In the genomic region with DNA sequence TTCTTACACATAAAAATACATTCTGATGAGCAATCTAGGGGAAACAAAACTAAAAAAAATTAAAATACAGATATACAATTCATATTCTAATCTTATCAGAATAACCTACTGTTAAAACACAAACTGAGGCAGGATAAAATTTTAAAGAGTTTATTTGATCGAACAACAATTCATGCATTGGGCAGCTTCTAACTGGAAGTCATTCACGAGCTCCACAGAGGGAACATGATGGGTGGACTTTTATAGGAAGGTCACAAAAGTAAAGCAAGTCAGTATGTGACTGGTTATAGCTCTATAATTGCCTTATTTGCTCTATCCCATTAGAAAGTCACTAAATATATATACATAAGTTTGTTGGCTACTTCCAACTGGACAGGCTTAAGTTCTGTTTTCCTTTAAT, we compare ENCODE assay signal across 27 cellular contexts.
A peak's percentile ranks its signal among the peaks of the same experiment; 100 is the strongest.
DNase-seq lines count a peak whose midpoint lies in the region; TF ChIP-seq lines count a peak whose summit lies in the region.
"Had no signal": no experiment of that assay in that cellular context is flagged by ENCODE, and none has a peak within 500 bp of the region (broad histone marks: within the 10 kb centered on the region; RNA-seq: fewer than 3 reads in every experiment).

No MANE protein-coding gene starts in this region.

- H3K4me3 ChIP-seq in HEK293 (ENCODE audit: low read depth, low read length), result no peak overlapping the region
- H3K4me3 ChIP-seq: A549; BLaER1; BLaER1 treated with 17β-estradiol and CSF1 and Interleukin-3, amounts not matched to agents 10 nM and 100 nM had no signal

- DNase-seq in T-helper 2 cell, result no peak
- DNase-seq: 8988T; ACHN; AML-193; BE2C; C1 segment of cervical spinal cord; Caco-2; Calu3; CD4-positive, alpha-beta memory T cell; CD4-positive, alpha-beta T cell; CD4-positive, CD25-positive, alpha-beta regulatory T cell; CD8-positive, alpha-beta memory T cell; CD8-positive, alpha-beta T cell; COR-L47; DMS 273 treated with DMSO at 0.1 percent for 48 hours; DMS153; DMS53; DMS79; DMS79 treated with DMSO at 0.1 percent for 48 hours; DND-41; EL had no signal

- 0 out of 2 replicates have a peak, but pooled peaks cover 6% of the 10 kb centered on the region for H3K4me1 ChIP-seq in HEK293 (ENCODE audit: control insufficient read depth, insufficient read depth, low read length)
- H3K4me1 ChIP-seq: A549, BE2C had no signal

- no peaks in the 10 kb centered on the region for H3K9me3 ChIP-seq in HEK293 (ENCODE audit: control insufficient read depth, insufficient read depth, low read depth, low read length)
- H3K9me3 ChIP-seq: A549; BE2C; BLaER1; BLaER1 treated with 17β-estradiol and CSF1 and Interleukin-3, amounts not matched to agents 10 nM and 100 nM; Caco-2 had no signal

- POLR2A ChIA-PET in HEK293 (lab: Yijun Ruan, JAX), result no interaction called here

- CTCF ChIA-PET in HEK293 (lab: Yijun Ruan, JAX), result no interaction called here

- no peak for TF ChIP-seq CTCF in HEK293 (tag by site-specific recombination; IDR thresholded peaks at IDR 0.05)

- no peak overlapping the region for H3K27ac ChIP-seq in HEK293 (ENCODE audit: extremely low read depth, low read depth, low read length)
- H3K27ac ChIP-seq: 22Rv1; A549; BLaER1; BLaER1 treated with 17β-estradiol and CSF1 and Interleukin-3, amounts not matched to agents 10 nM and 100 nM; C4-2B had no signal

- H3K36me3 ChIP-seq in HEK293 (ENCODE audit: control insufficient read depth in 2 of 2, insufficient read depth in 1 of 2, low read length in 2 of 2), result no peaks in the 10 kb centered on the region
- H3K36me3 ChIP-seq: BE2C; BLaER1; BLaER1 treated with 17β-estradiol and CSF1 and Interleukin-3, amounts not matched to agents 10 nM and 100 nM had no signal

TF ChIP-seq in HEK293, 187 proteins besides CTCF, POLR2A, EP300 and RAD21:
- TF ChIP-seq ZBTB1 (tag by site-specific recombination; IDR thresholded peaks at IDR 0.05), result no peak
- peak; percentile 93 for TF ChIP-seq ZNF549 (tag by site-specific recombination; IDR thresholded peaks at IDR 0.05)
